In the genomic region with DNA sequence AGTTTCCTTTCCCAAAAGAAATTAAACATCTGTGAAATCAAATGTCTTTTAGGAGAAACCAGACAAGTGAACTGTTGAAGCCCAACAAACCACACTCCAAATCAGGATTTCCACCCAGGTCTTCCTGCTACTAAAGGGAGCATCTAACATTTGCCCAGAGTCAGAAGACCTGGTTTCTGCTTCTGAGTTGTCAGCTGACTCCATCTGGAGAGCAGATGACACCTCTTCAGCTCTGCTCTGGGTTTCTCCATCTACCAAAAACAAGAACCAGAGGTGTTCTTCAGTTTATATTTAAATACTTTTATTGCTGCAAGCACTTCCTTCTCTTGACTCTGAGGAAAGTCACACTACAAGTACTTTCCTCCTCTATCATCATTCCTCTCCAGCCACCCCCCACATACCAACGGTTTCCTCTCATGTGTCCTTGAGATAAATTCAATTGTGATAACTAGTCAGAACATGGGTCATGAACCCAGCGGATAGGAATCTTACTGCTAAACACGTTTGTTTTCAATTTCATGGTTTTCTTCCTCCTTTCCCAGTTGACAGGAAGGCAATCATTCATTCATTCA, we compare ENCODE assay signal across 17 cellular contexts.
DNase-seq lines count a peak whose midpoint lies in the region; ATAC-seq, FAIRE-seq and TF ChIP-seq lines count a peak whose summit lies in the region.
"Had no signal": no experiment of that assay in that cellular context is flagged by ENCODE, and none has a peak within 500 bp of the region (broad histone marks: within the 10 kb centered on the region; RNA-seq: fewer than 3 reads in every experiment).

No MANE protein-coding gene starts in this region.

- no peak overlapping the region for H3K27ac Mint-ChIP-seq in activated T-helper 1 cell treated with anti-CD3 and anti-CD28 coated beads, Interleukin-12 subunit alpha, Interleukin-12 subunit beta, Interleukin-2, Interleukin-4 antibody, amounts not matched to agents 30 ng/mL and 10 ng/mL and 1 ng/mL, durations not matched to agents 14 hours and 24 hours and 36 hours
- H3K27ac Mint-ChIP-seq: CD4-positive, CD25-positive, alpha-beta regulatory T cell; nephron had no signal

- POLR2A ChIA-PET in endothelial cell of umbilical vein (lab: Charles Lee): interaction anchor here (0.5 kb wide), 1 partner anchor 998 kb away, joined by 3 read pairs; no protein-coding TSS in a partner anchor

- no peak overlapping the region for H2AFZ ChIP-seq in endothelial cell of umbilical vein (ENCODE audit: low read depth, low read length)

- H3K9ac ChIP-seq in BLaER1 (no peak overlapping the region), endothelial cell of umbilical vein (replicated peaks; ENCODE audit: extremely low read depth, insufficient read depth, low read length) (no peak overlapping the region)

- BruUV-seq in endothelial cell of umbilical vein (replicated peaks; lab: Mats Ljungman, UMichigan): no TSS peak

- CTCF ChIA-PET in endothelial cell of umbilical vein (lab: Charles Lee): interaction anchor here (2.0 kb wide), 1 partner anchor 72 kb away, joined by 6 read pairs; no protein-coding TSS in a partner anchor

- no peaks in the 10 kb centered on the region for H3K9me1 ChIP-seq in endothelial cell of umbilical vein (replicated peaks; ENCODE audit: control insufficient read depth, extremely low read depth, insufficient read depth, low read length)

- H3K4me2 ChIP-seq in BLaER1 (peak overlapping the region; percentile 46), endothelial cell of umbilical vein (ENCODE audit: insufficient read depth, low read length) (peak overlapping the region; percentile 64)
- H3K4me2 ChIP-seq: smooth muscle cell had no signal

- no peak for FAIRE-seq in endothelial cell of umbilical vein (lab: Jason Lieb, UNC)
- FAIRE-seq: urothelium cell line had no signal

- peaks cover 18% of the 10 kb centered on the region for H3K4me1 Mint-ChIP-seq in activated T-helper 1 cell treated with anti-CD3 and anti-CD28 coated beads, Interleukin-12 subunit alpha, Interleukin-12 subunit beta, Interleukin-2, Interleukin-4 antibody, amounts not matched to agents 30 ng/mL and 10 ng/mL and 1 ng/mL, durations not matched to agents 14 hours and 24 hours and 36 hours (ENCODE audit: low read depth)

- DNase-seq in NOMO-1 (lab: John Stamatoyannopoulos, UW; ENCODE audit: unreplicated experiment in 2 of 2) (peak; percentile 22 to 67), endothelial cell of umbilical vein (ENCODE audit: low read depth, low spot score) (peak; percentile 67), hippocampal formation (lab: John Stamatoyannopoulos, UW) (no peak)
- no peak for DNase-seq in activated T-helper 1 cell treated with anti-CD3 and anti-CD28 coated beads, Interleukin-12 subunit alpha, Interleukin-12 subunit beta, Interleukin-2, Interleukin-4 antibody, amounts not matched to agents 30 ng/mL and 10 ng/mL and 1 ng/mL, durations not matched to agents 14 hours and 24 hours and 36 hours (ENCODE audit: low spot score)
- DNase-seq in effector CD8-positive, alpha-beta T cell (lab: John Stamatoyannopoulos, UW): no peak
- DNase-seq: activated T-cell treated with anti-CD3 and anti-CD28 coated beads, Interleukin-2, amount 50 U/mL, for 4 hours; central memory CD4-positive, alpha-beta T cell; islet precursor cell; NCI-H1694 treated with DMSO at 0.1 percent for 48 hours had no signal

- intact Hi-C loops in endothelial cell of umbilical vein (cut with micrococcal nuclease): loop anchor here (2.0 kb wide), 2 partner anchors 40 to 88 kb away; a partner anchor contains a TSS
- intact Hi-C loops in activated T-helper 1 cell treated with anti-CD3 and anti-CD28 coated beads, Interleukin-12 subunit alpha, Interleukin-12 subunit beta, Interleukin-2, Interleukin-4 antibody, amounts not matched to agents 30 ng/mL and 10 ng/mL and 1 ng/mL, durations not matched to agents 14 hours and 24 hours and 36 hours (cut with micrococcal nuclease): no loop called here

- peaks cover 4% of the 10 kb centered on the region for H3K79me2 ChIP-seq in endothelial cell of umbilical vein (ENCODE audit: control insufficient read depth, insufficient read depth, low read length)

- H3K27me3 Mint-ChIP-seq in activated T-helper 1 cell treated with anti-CD3 and anti-CD28 coated beads, Interleukin-12 subunit alpha, Interleukin-12 subunit beta, Interleukin-2, Interleukin-4 antibody, amounts not matched to agents 30 ng/mL and 10 ng/mL and 1 ng/mL, durations not matched to agents 14 hours and 24 hours and 36 hours (ENCODE audit: insufficient read depth): peaks cover 5% of the 10 kb centered on the region
- H3K27me3 Mint-ChIP-seq: CD4-positive, CD25-positive, alpha-beta regulatory T cell had no signal

- H3K4me3 Mint-ChIP-seq in activated T-helper 1 cell treated with anti-CD3 and anti-CD28 coated beads, Interleukin-12 subunit alpha, Interleukin-12 subunit beta, Interleukin-2, Interleukin-4 antibody, amounts not matched to agents 30 ng/mL and 10 ng/mL and 1 ng/mL, durations not matched to agents 14 hours and 24 hours and 36 hours: no peak overlapping the region
- H3K4me3 Mint-ChIP-seq: activated T-cell treated with anti-CD3 and anti-CD28 coated beads, Interleukin-2, amount 50 U/mL, for 4 hours; nephron had no signal

- no peaks in the 10 kb centered on the region for H3K27me3 ChIP-seq in BLaER1
- no peaks in the 10 kb centered on the region for H3K27me3 ChIP-seq in endothelial cell of umbilical vein (ENCODE audit: control insufficient read depth in 2 of 2, insufficient read depth in 2 of 2, low read length in 2 of 2)

- H3K4me1 ChIP-seq in BLaER1 (peaks cover 26% of the 10 kb centered on the region), endothelial cell of umbilical vein (ENCODE audit: control insufficient read depth, extremely low read depth, insufficient read depth, low read length) (peaks cover 45% of the 10 kb centered on the region)

- peaks cover 4% of the 10 kb centered on the region for H3K36me3 Mint-ChIP-seq in activated T-helper 1 cell treated with anti-CD3 and anti-CD28 coated beads, Interleukin-12 subunit alpha, Interleukin-12 subunit beta, Interleukin-2, Interleukin-4 antibody, amounts not matched to agents 30 ng/mL and 10 ng/mL and 1 ng/mL, durations not matched to agents 14 hours and 24 hours and 36 hours (ENCODE audit: low read depth)
- H3K36me3 Mint-ChIP-seq: CD4-positive, CD25-positive, alpha-beta regulatory T cell had no signal

- ATAC-seq in GM21367 (IDR thresholded peaks at IDR 0.05; ENCODE audit: unreplicated experiment): peak; percentile 44
- ATAC-seq in HG02678 (IDR thresholded peaks at IDR 0.05; ENCODE audit: unreplicated experiment): no peak
- ATAC-seq: Panc1 had no signal

- dilution Hi-C loops in endothelial cell of umbilical vein (cut with MboI; ENCODE audit: extremely low pct_ligation_motif_present, low sequenced_read_pairs): no loop called here

- H4K20me1 ChIP-seq in BLaER1 (peaks cover 66% of the 10 kb centered on the region), endothelial cell of umbilical vein (replicated peaks; ENCODE audit: control insufficient read depth, extremely low read depth, insufficient read depth, low read length) (peaks cover 3% of the 10 kb centered on the region)

- no peak for TF ChIP-seq CTCF in endothelial cell of umbilical vein (IDR thresholded peaks at IDR 0.05; ENCODE audit: extremely low read depth in 1 of 2, insufficient read depth in 1 of 2, low read depth in 1 of 2, low read length in 2 of 2)

- H3K9me3 ChIP-seq in BLaER1 (no peaks in the 10 kb centered on the region), endothelial cell of umbilical vein (replicated peaks; ENCODE audit: control insufficient read depth, insufficient read depth, low read length) (no peaks in the 10 kb centered on the region)

- TF ChIP-seq POLR2A in endothelial cell of umbilical vein (IDR thresholded peaks at IDR 0.05; ENCODE audit: low read depth, low read length): no peak

- H3K4me3 ChIP-seq in BLaER1: no peak overlapping the region
- no peak overlapping the region for H3K4me3 ChIP-seq in endothelial cell of umbilical vein (replicated peaks in 1 of 3; ENCODE audit: insufficient read depth in 1 of 3, low read depth in 1 of 3, low read length in 3 of 3)
- H3K4me3 ChIP-seq: smooth muscle cell had no signal

- H3K9me3 Mint-ChIP-seq in activated T-helper 1 cell treated with anti-CD3 and anti-CD28 coated beads, Interleukin-12 subunit alpha, Interleukin-12 subunit beta, Interleukin-2, Interleukin-4 antibody, amounts not matched to agents 30 ng/mL and 10 ng/mL and 1 ng/mL, durations not matched to agents 14 hours and 24 hours and 36 hours: no peaks in the 10 kb centered on the region
- H3K9me3 Mint-ChIP-seq: activated T-cell treated with anti-CD3 and anti-CD28 coated beads, Interleukin-2, amount 50 U/mL, for 4 hours; CD4-positive, CD25-positive, alpha-beta regulatory T cell; nephron had no signal

- H3K36me3 ChIP-seq in BLaER1: no peaks in the 10 kb centered on the region
- H3K36me3 ChIP-seq in endothelial cell of umbilical vein (ENCODE audit: control insufficient read depth in 2 of 2, extremely low read depth in 1 of 2, insufficient read depth in 2 of 2, low read length in 2 of 2): no peaks in the 10 kb centered on the region

- H3K27ac ChIP-seq in BLaER1 (no peak overlapping the region), endothelial cell of umbilical vein (ENCODE audit: insufficient read depth, low read depth, low read length) (peak overlapping the region; percentile 5)

TF ChIP-seq in endothelial cell of umbilical vein, 7 proteins besides CTCF, POLR2A, EP300 and RAD21:
- TF ChIP-seq MYC (IDR thresholded peaks at IDR 0.05; ENCODE audit: low read depth, low read length) (no peak), GATA2 (IDR thresholded peaks at IDR 0.05; ENCODE audit: insufficient read depth, insufficient read length, low read depth, low read length) (peak; percentile 49)

Comparison
In these comparisons a context has a peak if more than half of its experiments do, and no peak if none do; other contexts are left out.
1. DNase-seq: peak in NOMO-1 (2 of 2) and endothelial cell of umbilical vein (single experiment); none in activated T-helper 1 cell treated with anti-CD3 and anti-CD28 coated beads, Interleukin-12 subunit alpha, Interleukin-12 subunit beta, Interleukin-2, Interleukin-4 antibody, amounts not matched to agents 30 ng/mL and 10 ng/mL and 1 ng/mL, durations not matched to agents 14 hours and 24 hours and 36 hours (single experiment), hippocampal formation (0 of 2) and effector CD8-positive, alpha-beta T cell (single experiment).